Comparison of ENCODE assay signal across 8 cellular contexts in genomic region chr3:107240183-107241091, GRCh38.
DNase-seq lines count a peak whose midpoint lies in the region; ATAC-seq and TF ChIP-seq lines count a peak whose summit lies in the region.

No MANE protein-coding gene starts in this region.

- peak in 1 of 6 experiments; percentile 14 for TF ChIP-seq CTCF in upper lobe of left lung (IDR thresholded peaks at IDR 0.05)

- H3K4me3 ChIP-seq in Karpas-422 (ENCODE audit: low read length) = peak overlapping the region; percentile 95
- peak overlapping the region; percentile 72 to 96 (median 74) for H3K4me3 ChIP-seq in upper lobe of left lung

- DNase-seq in GM03348 (ENCODE audit: low spot score) (peak; percentile 96), GOT3 (lab: John Stamatoyannopoulos, UW) (peak; percentile 64), Karpas-422 (peak; percentile 94), SW 1271 (lab: John Stamatoyannopoulos, UW) (peak; percentile 34 to 69), left cardiac atrium (peak; percentile 86), posterior vena cava (ENCODE audit: low spot score) (peak; percentile 94), upper lobe of left lung (peak; percentile 65 to 95)
- peak; percentile 77 for DNase-seq in activated naive CD8-positive, alpha-beta T cell treated with anti-CD3 and anti-CD28 coated beads, Interleukin-2, amount 50 U/mL, for 24 hours

- peak overlapping the region; percentile 91 for H3K4me2 ChIP-seq in Karpas-422 (ENCODE audit: low read depth, low read length, poor library complexity, severe bottlenecking)

- no peaks in the 10 kb centered on the region for H3K27me3 ChIP-seq in Karpas-422 (ENCODE audit: low read length)
- H3K27me3 ChIP-seq in upper lobe of left lung = no peaks in the 10 kb centered on the region

- H3K27ac Mint-ChIP-seq in activated naive CD8-positive, alpha-beta T cell treated with anti-CD3 and anti-CD28 coated beads, Interleukin-2, amount 50 U/mL, for 24 hours = peak overlapping the region; percentile 69

- peaks cover 6% of the 10 kb centered on the region for H3K27me3 Mint-ChIP-seq in activated naive CD8-positive, alpha-beta T cell treated with anti-CD3 and anti-CD28 coated beads, Interleukin-2, amount 50 U/mL, for 24 hours

- H2AFZ ChIP-seq in Karpas-422 (ENCODE audit: low read length) = peak overlapping the region; percentile 95

- H3K9ac ChIP-seq in Karpas-422 (ENCODE audit: low read length) = peak overlapping the region; percentile 91

- peak overlapping the region; percentile 7; the same call in 1 of the 2 replicates for H3K27ac ChIP-seq in Karpas-422 (ENCODE audit: low read length)
- H3K27ac ChIP-seq in upper lobe of left lung = peak overlapping the region; percentile 42 to 82 (median 70)

- 0 to 1% methylated on average over 23 to 57 of the region's 59 CpGs for WGBS in upper lobe of left lung, 2 donors

- peak overlapping the region; percentile 87 for H3K4me3 Mint-ChIP-seq in activated naive CD8-positive, alpha-beta T cell treated with anti-CD3 and anti-CD28 coated beads, Interleukin-2, amount 50 U/mL, for 24 hours

- no peaks in the 10 kb centered on the region for H3K9me3 ChIP-seq in Karpas-422 (ENCODE audit: low read length)
- no peaks in the 10 kb centered on the region for H3K9me3 ChIP-seq in upper lobe of left lung

- H3K79me2 ChIP-seq in Karpas-422 (ENCODE audit: low read length) = peaks cover 42% of the 10 kb centered on the region

- TF ChIP-seq EP300 in upper lobe of left lung (IDR thresholded peaks at IDR 0.05) = no peak

- TF ChIP-seq POLR2A in upper lobe of left lung (IDR thresholded peaks at IDR 0.05) = peak in 2 of 4 donors; percentile 24 to 51

- no peaks in the 10 kb centered on the region for H4K20me1 ChIP-seq in Karpas-422 (ENCODE audit: insufficient read depth, low read depth, low read length)

- H3K4me1 ChIP-seq in Karpas-422 (ENCODE audit: low read length) (peaks cover 30% of the 10 kb centered on the region), upper lobe of left lung (peaks cover 3 to 27% (median 12%) of the 10 kb centered on the region in 4 donors)

- peaks cover 22% of the 10 kb centered on the region for H3K4me1 Mint-ChIP-seq in activated naive CD8-positive, alpha-beta T cell treated with anti-CD3 and anti-CD28 coated beads, Interleukin-2, amount 50 U/mL, for 24 hours

- no peaks in the 10 kb centered on the region for H3K36me3 Mint-ChIP-seq in activated naive CD8-positive, alpha-beta T cell treated with anti-CD3 and anti-CD28 coated beads, Interleukin-2, amount 50 U/mL, for 24 hours (ENCODE audit: low read depth)

- H3K9me2 ChIP-seq in Karpas-422 (replicated peaks; ENCODE audit: insufficient read depth, low read length) = no peaks in the 10 kb centered on the region

- no peaks in the 10 kb centered on the region for H3K9me3 Mint-ChIP-seq in activated naive CD8-positive, alpha-beta T cell treated with anti-CD3 and anti-CD28 coated beads, Interleukin-2, amount 50 U/mL, for 24 hours

- peak; percentile 95 for ATAC-seq in activated naive CD8-positive, alpha-beta T cell treated with anti-CD3 and anti-CD28 coated beads, Interleukin-2, amount 50 U/mL, for 24 hours
- ATAC-seq in left cardiac atrium (peak; percentile 97 to 98), upper lobe of left lung (ENCODE audit: low FRiP score in 2 of 2) (peak; percentile 92 to 97)

- H3K36me3 ChIP-seq in Karpas-422 (ENCODE audit: insufficient read depth, low read length) (no peaks in the 10 kb centered on the region), upper lobe of left lung (peaks cover 0 to 2% (median 0%) of the 10 kb centered on the region in 4 donors)

- intact Hi-C loops in left cardiac atrium (cut with DNase I) (loop anchor here in 1 of 2 donors (10.0 kb wide), 1 partner anchor 284 kb away; the partner anchor contains the start of gene BBX), posterior vena cava (cut with DNase I) (loop anchor here in 1 of 2 donors (10.0 kb wide), 1 partner anchor 184 kb away; no protein-coding TSS in a partner anchor)

Comparison
In these comparisons a context has a peak if more than half of its experiments do, and no peak if none do; other contexts are left out.
1. Peak in every context shown above with its lines: DNase-seq, ATAC-seq, H3K4me3 ChIP-seq and H3K27ac ChIP-seq.